ENCODE assay signal across 15 cellular contexts in genomic region chr5:179841621-179842020, GRCh38. TPM values are rescaled to one million over a fixed set of nuclear protein-coding genes. Genes with fewer than 3 reads are reported as not detected.
DNase-seq lines count a peak whose midpoint lies in the region; ATAC-seq and TF ChIP-seq lines count a peak whose summit lies in the region.
"Had no signal": no experiment of that assay in that cellular context is flagged by ENCODE, and none has a peak within 500 bp of the region (broad histone marks: within the 10 kb centered on the region; RNA-seq: fewer than 3 reads in every experiment).

No MANE protein-coding gene starts in this region.

- CTCF ChIA-PET in CD8-positive, alpha-beta memory T cell (lab: Charles Lee): interaction anchor here (1.8 kb wide), 1 partner anchor 39 kb away, joined by 6 read pairs; no protein-coding TSS in a partner anchor
- CTCF ChIA-PET in CD8-positive, alpha-beta T cell (lab: Charles Lee): interaction anchor here (1.2 to 1.4 kb wide), 2 partner anchors 11 to 39 kb away, joined by 3 to 4 read pairs; no protein-coding TSS in a partner anchor

- peaks cover 9 to 12% of the 10 kb centered on the region in 2 donors for H3K4me1 Mint-ChIP-seq in natural killer cell
- peaks cover 6 to 7% of the 10 kb centered on the region in 2 donors for H3K4me1 Mint-ChIP-seq in natural killer cell treated with Interleukin-12 subunit alpha and Interleukin-12 subunit beta and Interleukin-15 and Interleukin-18, amount 100 ng/mL, for 72 hours (ENCODE audit: low read depth in 2 of 2)
- peaks cover 7 to 11% (median 8%) of the 10 kb centered on the region in 3 donors for H3K4me1 Mint-ChIP-seq in CD8-positive, alpha-beta memory T cell
- peaks cover 7% of the 10 kb centered on the region for H3K4me1 Mint-ChIP-seq in CD8-positive, alpha-beta T cell (ENCODE audit: low read depth)

- H3K9me3 ChIP-seq in left lung (peaks cover 0 to 12% of the 10 kb centered on the region in 2 donors), psoas muscle (no peaks in the 10 kb centered on the region)
- no peaks in the 10 kb centered on the region for H3K9me3 ChIP-seq in CD8-positive, alpha-beta memory T cell (ENCODE audit: low read length)
- H3K9me3 ChIP-seq in CD8-positive, alpha-beta T cell (ENCODE audit: low read length): no peaks in the 10 kb centered on the region

- H3K27me3 Mint-ChIP-seq in natural killer cell (ENCODE audit: low read depth in 2 of 2): no peaks in the 10 kb centered on the region
- H3K27me3 Mint-ChIP-seq in natural killer cell treated with Interleukin-12 subunit alpha and Interleukin-12 subunit beta and Interleukin-15 and Interleukin-18, amount 100 ng/mL, for 72 hours: no peaks in the 10 kb centered on the region
- no peaks in the 10 kb centered on the region for H3K27me3 Mint-ChIP-seq in CD8-positive, alpha-beta memory T cell
- H3K27me3 Mint-ChIP-seq in CD8-positive, alpha-beta T cell (ENCODE audit: low read depth): no peaks in the 10 kb centered on the region

- DNase-seq in natural killer cell: no peak
- DNase-seq in natural killer cell treated with Interleukin-12 subunit alpha and Interleukin-12 subunit beta and Interleukin-15 and Interleukin-18, amount 100 ng/mL, for 72 hours (ENCODE audit: low spot score): no peak
- DNase-seq in left lung: peak; percentile 9 to 65
- DNase-seq in psoas muscle: no peak
- no peak for DNase-seq in CD8-positive, alpha-beta memory T cell
- no peak for DNase-seq in CD8-positive, alpha-beta T cell
- DNase-seq in central memory CD4-positive, alpha-beta T cell: no peak
- DNase-seq: DND-41, NCI-H187, NCI-H526, PC-9, SJCRH30 had no signal

- no peak overlapping the region for H3K4me3 ChIP-seq in left lung
- H3K4me3 ChIP-seq in psoas muscle: no peak overlapping the region
- H3K4me3 ChIP-seq in CD8-positive, alpha-beta memory T cell (ENCODE audit: low read length): no peak overlapping the region
- H3K4me3 ChIP-seq in CD8-positive, alpha-beta T cell (ENCODE audit: low read depth, low read length): no peak overlapping the region
- H3K4me3 ChIP-seq: BLaER1 treated with 17β-estradiol and CSF1 and Interleukin-3, amounts not matched to agents 10 nM and 100 nM; K562; PC-9; SJCRH30 had no signal

- H3K36me3 Mint-ChIP-seq in natural killer cell: peaks cover 2% of the 10 kb centered on the region
- H3K36me3 Mint-ChIP-seq in natural killer cell treated with Interleukin-12 subunit alpha and Interleukin-12 subunit beta and Interleukin-15 and Interleukin-18, amount 100 ng/mL, for 72 hours: peaks cover 12% of the 10 kb centered on the region
- peaks cover 6 to 75% (median 12%) of the 10 kb centered on the region in 3 donors for H3K36me3 Mint-ChIP-seq in CD8-positive, alpha-beta memory T cell
- peaks cover 72% of the 10 kb centered on the region for H3K36me3 Mint-ChIP-seq in CD8-positive, alpha-beta T cell

- H3K27ac Mint-ChIP-seq in natural killer cell: peak overlapping the region in 1 of 2 donors; percentile 91
- H3K27ac Mint-ChIP-seq in natural killer cell treated with Interleukin-12 subunit alpha and Interleukin-12 subunit beta and Interleukin-15 and Interleukin-18, amount 100 ng/mL, for 72 hours: no peak overlapping the region
- H3K27ac Mint-ChIP-seq in CD8-positive, alpha-beta memory T cell: peak overlapping the region in 3 of 8 donors; percentile 20 to 76 (median 32)
- no peak overlapping the region for H3K27ac Mint-ChIP-seq in CD8-positive, alpha-beta T cell

- POLR2A ChIA-PET in CD8-positive, alpha-beta memory T cell (lab: Charles Lee): no interaction called here
- POLR2A ChIA-PET in CD8-positive, alpha-beta T cell (lab: Charles Lee): no interaction called here

- intact Hi-C loops in natural killer cell (cut with micrococcal nuclease): no loop called here
- intact Hi-C loops in left lung (cut with DNase I): no loop called here
- intact Hi-C loops in psoas muscle (cut with DNase I): no loop called here
- intact Hi-C loops in CD8-positive, alpha-beta T cell (cut with DNase I, micrococcal nuclease): no loop called here

- TF ChIP-seq CTCF in natural killer cell (IDR thresholded peaks at IDR 0.05) (no peak), left lung (IDR thresholded peaks at IDR 0.05) (no peak), psoas muscle (IDR thresholded peaks at IDR 0.05) (no peak)
- TF ChIP-seq CTCF in CD8-positive, alpha-beta T cell (IDR thresholded peaks at IDR 0.05): no peak

- peak overlapping the region; percentile 59 for H3K4me3 Mint-ChIP-seq in natural killer cell
- H3K4me3 Mint-ChIP-seq in natural killer cell treated with Interleukin-12 subunit alpha and Interleukin-12 subunit beta and Interleukin-15 and Interleukin-18, amount 100 ng/mL, for 72 hours: no peak overlapping the region
- no peak overlapping the region for H3K4me3 Mint-ChIP-seq in CD8-positive, alpha-beta memory T cell
- H3K4me3 Mint-ChIP-seq in CD8-positive, alpha-beta T cell: no peak overlapping the region

- H3K27ac ChIP-seq in left lung (no peak overlapping the region), psoas muscle (peak overlapping the region; percentile 76)
- no peak overlapping the region for H3K27ac ChIP-seq in CD8-positive, alpha-beta memory T cell (ENCODE audit: low read depth, low read length)
- no peak overlapping the region for H3K27ac ChIP-seq in CD8-positive, alpha-beta T cell (ENCODE audit: low read depth, low read length)
- H3K27ac ChIP-seq: PC-9, SJCRH30 had no signal

- peaks cover 0 to 59% of the 10 kb centered on the region in 2 donors for H3K36me3 ChIP-seq in left lung
- H3K36me3 ChIP-seq in psoas muscle (ENCODE audit: insufficient read depth in 1 of 2, low read depth in 1 of 2): peaks cover 4 to 50% of the 10 kb centered on the region in 2 donors
- H3K36me3 ChIP-seq in CD8-positive, alpha-beta memory T cell (ENCODE audit: insufficient read depth, low read length): peaks cover 36% of the 10 kb centered on the region
- peaks cover 38% of the 10 kb centered on the region for H3K36me3 ChIP-seq in CD8-positive, alpha-beta T cell (ENCODE audit: insufficient read depth, low read length)

- peaks cover 0 to 3% of the 10 kb centered on the region in 2 donors for H3K9me3 Mint-ChIP-seq in natural killer cell
- no peaks in the 10 kb centered on the region for H3K9me3 Mint-ChIP-seq in natural killer cell treated with Interleukin-12 subunit alpha and Interleukin-12 subunit beta and Interleukin-15 and Interleukin-18, amount 100 ng/mL, for 72 hours
- no peaks in the 10 kb centered on the region for H3K9me3 Mint-ChIP-seq in CD8-positive, alpha-beta memory T cell
- H3K9me3 Mint-ChIP-seq in CD8-positive, alpha-beta T cell: no peaks in the 10 kb centered on the region

- peaks cover 0 to 7% of the 10 kb centered on the region in 2 donors for H3K4me1 ChIP-seq in left lung
- peaks cover 20% of the 10 kb centered on the region for H3K4me1 ChIP-seq in psoas muscle
- H3K4me1 ChIP-seq in CD8-positive, alpha-beta memory T cell (ENCODE audit: insufficient read depth, low read length): peaks cover 10% of the 10 kb centered on the region
- peaks cover 8% of the 10 kb centered on the region for H3K4me1 ChIP-seq in CD8-positive, alpha-beta T cell (ENCODE audit: insufficient read depth, low read length)
- H3K4me1 ChIP-seq: SJCRH30 had no signal

- no peaks in the 10 kb centered on the region for H3K27me3 ChIP-seq in left lung
- no peaks in the 10 kb centered on the region for H3K27me3 ChIP-seq in psoas muscle (ENCODE audit: insufficient read depth in 3 of 3, low read length in 2 of 3)
- H3K27me3 ChIP-seq in CD8-positive, alpha-beta memory T cell (ENCODE audit: insufficient read depth, low read length, poor library complexity, severe bottlenecking): no peaks in the 10 kb centered on the region
- no peaks in the 10 kb centered on the region for H3K27me3 ChIP-seq in CD8-positive, alpha-beta T cell (ENCODE audit: insufficient read depth, low read length)
- H3K27me3 ChIP-seq: BLaER1 treated with 17β-estradiol and CSF1 and Interleukin-3, amounts not matched to agents 10 nM and 100 nM; SJCRH30 had no signal

- ATAC-seq in natural killer cell (no peak), left lung (no peak), psoas muscle (peak in 2 of 4 donors; percentile 1), GM21619 (IDR thresholded peaks at IDR 0.05; ENCODE audit: unreplicated experiment) (no peak)
- ATAC-seq in natural killer cell treated with Interleukin-12 subunit alpha and Interleukin-12 subunit beta and Interleukin-15 and Interleukin-18, amount 100 ng/mL, for 72 hours: no peak
- no peak for ATAC-seq in CD8-positive, alpha-beta T cell
- ATAC-seq: K562 had no signal

- WGBS in psoas muscle, 3 donors: 85 to 90% (median 87%) methylated on average over 9 of the region's 9 CpGs

RNA-seq across cellular contexts. Expression of gene MRNIP, which starts 17.0 kb away (rescaled TPM):
- total RNA-seq in natural killer cell (10 to 100 TPM; 19.7 to 40.2 (median 25.4) TPM), left lung (10 to 100 TPM; 16.9 to 18.2 TPM), psoas muscle (1 to 10 TPM; 2.1 to 7.9 (median 5.1) TPM)
- 10 to 100 TPM; 15.9 to 25.2 TPM for total RNA-seq in natural killer cell treated with Interleukin-12 subunit alpha and Interleukin-12 subunit beta and Interleukin-15 and Interleukin-18, amount 100 ng/mL, for 72 hours
- polyA plus RNA-seq in psoas muscle: 10 to 100 TPM; 20.4 to 30.4 (median 25.0) TPM
- total RNA-seq in CD8-positive, alpha-beta memory T cell: 10 to 100 TPM; 23.9 to 27.2 TPM
- polyA plus RNA-seq in CD8-positive, alpha-beta memory T cell: 17.7 TPM
- total RNA-seq in CD8-positive, alpha-beta T cell: 10 to 100 TPM; 30.0 to 38.5 TPM

RNA-seq across cellular contexts. Expression of gene SQSTM1, which starts 20.9 kb away (rescaled TPM):
- total RNA-seq in natural killer cell (100 to 1,000 TPM; 474 to 707 (median 657) TPM), left lung (100 to 1,000 TPM; 505 to 637 TPM), psoas muscle (1,000 to 10,000 TPM in 1 of 4 donors, 100 to 1,000 TPM in 3; 688 to 1,199 (median 831) TPM)
- 100 to 1,000 TPM; 218 to 332 TPM for total RNA-seq in natural killer cell treated with Interleukin-12 subunit alpha and Interleukin-12 subunit beta and Interleukin-15 and Interleukin-18, amount 100 ng/mL, for 72 hours
- polyA plus RNA-seq in psoas muscle: 100 to 1,000 TPM; 463 to 917 (median 671) TPM
- 100 to 1,000 TPM; 158 to 179 TPM for total RNA-seq in CD8-positive, alpha-beta memory T cell
- 212 TPM for polyA plus RNA-seq in CD8-positive, alpha-beta memory T cell
- 100 to 1,000 TPM; 398 to 438 TPM for total RNA-seq in CD8-positive, alpha-beta T cell

RNA-seq across cellular contexts. Expression of gene MGAT4B, which starts 35.0 kb away (rescaled TPM):
- total RNA-seq in natural killer cell (100 to 1,000 TPM; 143 to 159 (median 144) TPM), left lung (100 to 1,000 TPM; 142 to 191 TPM), psoas muscle (10 to 100 TPM; 29.3 to 58.4 (median 50.7) TPM)
- 100 to 1,000 TPM in 1 of 2 donors, 10 to 100 TPM in 1; 73.2 to 105 TPM for total RNA-seq in natural killer cell treated with Interleukin-12 subunit alpha and Interleukin-12 subunit beta and Interleukin-15 and Interleukin-18, amount 100 ng/mL, for 72 hours
- polyA plus RNA-seq in psoas muscle: 100 to 1,000 TPM in 1 of 3 donors, 10 to 100 TPM in 2; 40.9 to 136 (median 63.4) TPM
- 100 to 1,000 TPM in 1 of 2 experiments, 10 to 100 TPM in 1; 94.0 to 103 TPM for total RNA-seq in CD8-positive, alpha-beta memory T cell
- 21.0 TPM for polyA plus RNA-seq in CD8-positive, alpha-beta memory T cell
- 100 to 1,000 TPM; 113 to 126 TPM for total RNA-seq in CD8-positive, alpha-beta T cell

RNA-seq across cellular contexts. Expression of gene LTC4S, which starts 47.8 kb away (rescaled TPM):
- total RNA-seq in natural killer cell (1 to 10 TPM; 3.0 to 5.4 (median 3.5) TPM), left lung (10 to 100 TPM; 16.4 to 19.6 TPM), psoas muscle (1 to 10 TPM; 1.7 to 6.7 (median 4.5) TPM)
- 1 to 10 TPM; 2.9 to 4.0 TPM for total RNA-seq in natural killer cell treated with Interleukin-12 subunit alpha and Interleukin-12 subunit beta and Interleukin-15 and Interleukin-18, amount 100 ng/mL, for 72 hours
- 1 to 10 TPM; 1.5 to 2.2 (median 2.1) TPM for polyA plus RNA-seq in psoas muscle
- 1 to 10 TPM in 1 of 2 experiments, under 1 TPM in 1; 0.57 to 1.0 TPM for total RNA-seq in CD8-positive, alpha-beta memory T cell
- 4.0 TPM for polyA plus RNA-seq in CD8-positive, alpha-beta memory T cell
- total RNA-seq in CD8-positive, alpha-beta T cell: 1 to 10 TPM; 3.2 to 4.8 TPM
- total RNA-seq: SJCRH30 had no signal

Comparison
In these comparisons a context has a peak if more than half of its experiments do, and no peak if none do; other contexts are left out.
1. DNase-seq: peak in left lung (2 of 2); none in natural killer cell (single experiment), natural killer cell treated with Interleukin-12 subunit alpha and Interleukin-12 subunit beta and Interleukin-15 and Interleukin-18, amount 100 ng/mL, for 72 hours (single experiment), psoas muscle (0 of 2), CD8-positive, alpha-beta memory T cell (0 of 5), CD8-positive, alpha-beta T cell (0 of 7) and central memory CD4-positive, alpha-beta T cell (single experiment).